25 cellular contexts compared by ENCODE assay signal in the genomic region with DNA sequence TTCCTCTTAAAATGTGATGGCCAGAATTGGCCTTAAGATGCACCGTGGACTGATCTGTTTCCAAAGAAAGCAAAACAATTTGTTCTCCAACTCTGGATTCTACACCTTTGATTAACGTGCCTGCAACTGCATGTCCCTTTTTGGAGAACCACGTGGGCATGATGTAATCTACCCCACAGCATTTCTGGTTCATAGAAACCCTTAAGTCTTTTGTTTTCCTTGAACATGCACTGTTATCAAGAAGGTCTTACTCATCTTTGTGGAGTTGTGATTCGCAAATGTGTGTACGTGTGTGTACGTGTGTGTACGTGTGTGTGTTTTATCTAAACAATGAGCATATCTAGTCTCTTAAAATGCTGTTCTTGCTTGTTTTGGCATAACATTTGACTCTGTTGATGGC. TPM values are rescaled to one million over a fixed set of nuclear protein-coding genes. Genes with fewer than 3 reads are reported as not detected.
DNase-seq lines count a peak whose midpoint lies in the region; ATAC-seq and TF ChIP-seq lines count a peak whose summit lies in the region.
"Had no signal": no experiment of that assay in that cellular context is flagged by ENCODE, and none has a peak within 500 bp of the region (broad histone marks: within the 10 kb centered on the region; RNA-seq: fewer than 3 reads in every experiment).

No MANE protein-coding gene starts in this region.

- H3K9ac ChIP-seq in mammary epithelial cell (ENCODE audit: insufficient read depth, low read length): peak overlapping the region; percentile 52
- H3K9ac ChIP-seq: parathyroid adenoma had no signal

- peaks cover 30% of the 10 kb centered on the region for H3K79me2 ChIP-seq in mammary epithelial cell (ENCODE audit: insufficient read depth, low read length)
- H3K79me2 ChIP-seq: parathyroid adenoma had no signal

- H3K4me1 Mint-ChIP-seq in CD4-positive, alpha-beta T cell (ENCODE audit: low read depth): no peaks in the 10 kb centered on the region
- H3K4me1 Mint-ChIP-seq: CD8-positive, alpha-beta memory T cell; T-helper 17 cell had no signal

- in situ Hi-C loops in Panc1 (cut with HindIII; ENCODE audit: low pct_unique_long_range_greater_than_20kb, low sequenced_read_pairs): no loop called here
- in situ Hi-C loops in mammary epithelial cell (cut with MboI; ENCODE audit: low sequenced_read_pairs in 2 of 2): no loop called here

- no peaks in the 10 kb centered on the region for H3K36me3 ChIP-seq in Panc1 (ENCODE audit: control insufficient read depth, insufficient read depth, low read length)
- H3K36me3 ChIP-seq in mammary epithelial cell (ENCODE audit: insufficient read depth, low read length): peaks cover 2% of the 10 kb centered on the region
- H3K36me3 ChIP-seq in prostate gland: no peaks in the 10 kb centered on the region
- H3K36me3 ChIP-seq: spleen had no signal

- no peak for DNase-seq in HEK293T (ENCODE audit: extremely low spot score)
- DNase-seq in Panc1 (ENCODE audit: low read depth, low spot score): no peak
- DNase-seq in mammary epithelial cell: peak; percentile 76
- DNase-seq in prostate gland (ENCODE audit: low spot score): peak; percentile 66
- no peak for DNase-seq in activated gamma-delta T cell treated with Interleukin-2 at 50 U/mL for 16 hours
- DNase-seq in CD4-positive, alpha-beta T cell: no peak
- DNase-seq: activated CD4-positive, alpha-beta T cell treated with anti-CD3 and anti-CD28 coated beads for 36 hours; activated CD8-positive, alpha-beta memory T cell treated with anti-CD3 and anti-CD28 coated beads for 24 hours; activated gamma-delta T cell; CD8-positive, alpha-beta memory T cell; effector CD4-positive, alpha-beta T cell; left cardiac atrium; NCI-H1105 treated with DMSO at 0.1 percent for 48 hours; NCI-H2227 treated with DMSO at 0.1 percent for 48 hours; NCI-H748 treated with DMSO at 0.1 percent for 48 hours; right cardiac atrium; spleen; stimulated activated CD4-positive, alpha-beta T cell treated with anti-CD3 and anti-CD28 coated beads, Interleukin-2, amount 100 ng/mL, for 48 hours; T-helper 17 cell had no signal

- H3K27me3 Mint-ChIP-seq in CD4-positive, alpha-beta T cell: no peaks in the 10 kb centered on the region

- no peak for ATAC-seq in Panc1
- ATAC-seq in HG02588 (IDR thresholded peaks at IDR 0.05; ENCODE audit: unreplicated experiment): no peak
- ATAC-seq in CD4-positive, alpha-beta T cell (ENCODE audit: poor library complexity): no peak
- ATAC-seq: activated CD4-positive, alpha-beta T cell treated with anti-CD3 and anti-CD28 coated beads for 36 hours; right cardiac atrium; SK-N-SH treated with all-trans-retinoic acid at 6 μM for 48 hours; T-helper 17 cell had no signal

- dilution Hi-C loops in mammary epithelial cell (cut with HindIII; ENCODE audit: low sequenced_read_pairs): no loop called here

- H3K4me2 ChIP-seq in mammary epithelial cell (ENCODE audit: insufficient read depth, low read depth, low read length): peak overlapping the region; percentile 58

- no peak for TF ChIP-seq CTCF in Panc1 (IDR thresholded peaks at IDR 0.05)
- no peak for TF ChIP-seq CTCF in mammary epithelial cell (conservative IDR thresholded peaks at IDR 0.05 in 1 of 2, IDR thresholded peaks at IDR 0.05 in 1 of 2; ENCODE audit: extremely low read depth in 1 of 2, insufficient read depth in 1 of 2, low read depth in 1 of 2, low read length in 2 of 2)
- no peak for TF ChIP-seq CTCF in prostate gland (IDR thresholded peaks at IDR 0.05)
- TF ChIP-seq CTCF in CD4-positive, alpha-beta T cell (IDR thresholded peaks at IDR 0.05): no peak

- no peak overlapping the region for H3K4me3 Mint-ChIP-seq in CD4-positive, alpha-beta T cell
- H3K4me3 Mint-ChIP-seq: activated CD4-positive, alpha-beta T cell treated with anti-CD3 and anti-CD28 coated beads for 36 hours; CD8-positive, alpha-beta memory T cell; T-helper 17 cell; type B pancreatic cell had no signal

- peak overlapping the region; percentile 48; the same call in 1 of the 2 replicates for H3K27ac ChIP-seq in Panc1 (ENCODE audit: low read length)
- peak overlapping the region; percentile 93 for H3K27ac ChIP-seq in mammary epithelial cell (ENCODE audit: insufficient read depth, low read depth, low read length)
- peak overlapping the region; percentile 70 to 74 for H3K27ac ChIP-seq in prostate gland
- H3K27ac ChIP-seq in CD4-positive, alpha-beta T cell (ENCODE audit: low read depth, low read length): no peak overlapping the region
- H3K27ac ChIP-seq: parathyroid adenoma, spleen had no signal

- H3K9me3 Mint-ChIP-seq in CD4-positive, alpha-beta T cell: no peaks in the 10 kb centered on the region
- H3K9me3 Mint-ChIP-seq: CD8-positive, alpha-beta memory T cell; type B pancreatic cell had no signal

- 13% methylated on average over 6 of the region's 7 CpGs for WGBS in mammary epithelial cell (ENCODE audit: low coverage, missing lambda C conversion rate)
- WGBS in prostate gland: 33% methylated on average over 7 of the region's 7 CpGs

- H2AFZ ChIP-seq in mammary epithelial cell (ENCODE audit: low read depth, low read length): peak overlapping the region; percentile 39
- H2AFZ ChIP-seq: parathyroid adenoma had no signal

- H4K20me1 ChIP-seq in mammary epithelial cell (ENCODE audit: insufficient read depth, low read length): no peaks in the 10 kb centered on the region

- no peak overlapping the region for H3K27ac Mint-ChIP-seq in CD4-positive, alpha-beta T cell
- H3K27ac Mint-ChIP-seq: activated CD4-positive, alpha-beta T cell treated with anti-CD3 and anti-CD28 coated beads for 36 hours; CD8-positive, alpha-beta memory T cell; T-helper 17 cell; type B pancreatic cell had no signal

- CTCF ChIA-PET in HEK293T (lab: Yijun Ruan, JAX): interaction anchor here (0.8 kb wide), 1 partner anchor 24 kb away, joined by 3 read pairs; no protein-coding TSS in a partner anchor
- CTCF ChIA-PET in Panc1 (lab: Charles Lee): no interaction called here
- CTCF ChIA-PET in mammary epithelial cell (lab: Charles Lee; ENCODE audit: low non-redundant PET): interaction anchor here (0.6 kb wide), 2 partner anchors 21 to 223 kb away, joined by 3 read pairs; no protein-coding TSS in a partner anchor
- CTCF ChIA-PET in CD4-positive, alpha-beta T cell (lab: Charles Lee): no interaction called here

- TF ChIP-seq POLR2A in prostate gland (IDR thresholded peaks at IDR 0.05): no peak

- no peaks in the 10 kb centered on the region for H3K36me3 Mint-ChIP-seq in CD4-positive, alpha-beta T cell (ENCODE audit: low read depth)
- H3K36me3 Mint-ChIP-seq: type B pancreatic cell had no signal

- H3K27me3 ChIP-seq in Panc1 (ENCODE audit: control insufficient read depth, insufficient read depth, low read length) (no peaks in the 10 kb centered on the region; the same call in 1 of the 2 replicates), mammary epithelial cell (ENCODE audit: insufficient read depth, low read length) (no peaks in the 10 kb centered on the region), prostate gland (replicated peaks; ENCODE audit: insufficient read depth) (no peaks in the 10 kb centered on the region)
- H3K27me3 ChIP-seq in CD4-positive, alpha-beta T cell (ENCODE audit: control insufficient read depth, insufficient read depth, low read length): no peaks in the 10 kb centered on the region

- BruUV-seq in Panc1 (replicated peaks; lab: Mats Ljungman, UMichigan) (no TSS peak), mammary epithelial cell (replicated peaks; lab: Mats Ljungman, UMichigan) (no TSS peak)

- H3K4me1 ChIP-seq in Panc1 (ENCODE audit: control insufficient read depth, insufficient read depth, low read length) (peaks cover 32% of the 10 kb centered on the region), mammary epithelial cell (ENCODE audit: insufficient read depth, low read length) (peaks cover 25% of the 10 kb centered on the region), prostate gland (replicated peaks) (peaks cover 3% of the 10 kb centered on the region)
- H3K4me1 ChIP-seq: parathyroid adenoma, spleen had no signal

- H3K4me3 ChIP-seq in Panc1 (ENCODE audit: low read depth in 2 of 2, low read length in 2 of 2): no peak overlapping the region
- H3K4me3 ChIP-seq in mammary epithelial cell (replicated peaks in 1 of 3; ENCODE audit: insufficient read depth in 1 of 3, low read depth in 2 of 3, low read length in 3 of 3): no peak overlapping the region
- H3K4me3 ChIP-seq in prostate gland: no peak overlapping the region
- H3K4me3 ChIP-seq: spleen had no signal

- POLR2A ChIA-PET in HEK293T (lab: Yijun Ruan, JAX): no interaction called here
- POLR2A ChIA-PET in Panc1 (lab: Charles Lee): no interaction called here
- POLR2A ChIA-PET in CD4-positive, alpha-beta T cell (lab: Charles Lee): no interaction called here

- intact Hi-C loops in Panc1 (cut with micrococcal nuclease; ENCODE audit: unreplicated experiment): no loop called here
- intact Hi-C loops in mammary epithelial cell (cut with micrococcal nuclease): loop anchor here (2.0 kb wide), 1 partner anchor 20 kb away; no protein-coding TSS in a partner anchor
- intact Hi-C loops in prostate gland (cut with DNase I): no loop called here
- intact Hi-C loops in CD4-positive, alpha-beta T cell (cut with DNase I, micrococcal nuclease): no loop called here

- H3K9me3 ChIP-seq in Panc1 (ENCODE audit: control insufficient read depth, insufficient read depth, low read depth, low read length): no peaks in the 10 kb centered on the region
- no peaks in the 10 kb centered on the region for H3K9me3 ChIP-seq in mammary epithelial cell (replicated peaks; ENCODE audit: insufficient read depth, low read length)
- H3K9me3 ChIP-seq in prostate gland: no peaks in the 10 kb centered on the region
- H3K9me3 ChIP-seq in CD4-positive, alpha-beta T cell (ENCODE audit: control insufficient read depth, low read length): no peaks in the 10 kb centered on the region
- H3K9me3 ChIP-seq: spleen had no signal

TF ChIP-seq in HEK293T, 16 proteins besides CTCF, POLR2A, EP300 and RAD21:
- TF ChIP-seq L3MBTL2 (conservative IDR thresholded peaks at IDR 0.05) (peak; percentile 53; the same call in 1 of the 2 replicates), SP1 (IDR thresholded peaks at IDR 0.05) (no peak), BHLHE40 (IDR thresholded peaks at IDR 0.05; ENCODE audit: borderline replicate concordance) (no peak), FOXK2 (IDR thresholded peaks at IDR 0.05) (no peak)

RNA-seq across cellular contexts. Expression of a gene that starts 57.8 kb away (rescaled TPM):
- total RNA-seq in Panc1 (2021; ENCODE audit: unreplicated experiment): 6.3 TPM
- 13.1 TPM for polyA plus RNA-seq in Panc1 (2012; ENCODE audit: insufficient read length)
- total RNA-seq in mammary epithelial cell: 10 to 100 TPM; 14.3 to 17.2 TPM
- polyA plus RNA-seq in mammary epithelial cell: 32.7 TPM
- polyA minus RNA-seq in mammary epithelial cell: 66.6 TPM
- total RNA-seq in prostate gland: 100 to 1,000 TPM in 1 of 2 donors, 10 to 100 TPM in 1; 81.6 to 131 TPM
- under 1 TPM; 0.25 to 0.87 TPM for total RNA-seq in CD4-positive, alpha-beta T cell
- total RNA-seq: lung microvascular endothelial cell had no signal
- polyA plus RNA-seq: neural cell had no signal

Comparison
In these comparisons a context has a peak if more than half of its experiments do, and no peak if none do; other contexts are left out.
1. DNase-seq: peak in mammary epithelial cell (single experiment) and prostate gland (single experiment); none in HEK293T (single experiment), Panc1 (single experiment), activated gamma-delta T cell treated with Interleukin-2 at 50 U/mL for 16 hours (single experiment) and CD4-positive, alpha-beta T cell (0 of 10).
2. RNA of a gene that starts 57.8 kb away (total RNA-seq): 81.6 to 131 TPM in prostate gland; 14.3 to 17.2 TPM in mammary epithelial cell, 6.3 TPM in Panc1 (single experiment) and 0.25 to 0.87 TPM in CD4-positive, alpha-beta T cell; every median in the first group is over 4 times any median in the second.
3. CTCF ChIA-PET loops: an anchor here in HEK293T (0.8 kb wide) and mammary epithelial cell (0.6 kb wide); none called in Panc1 and CD4-positive, alpha-beta T cell.